Comparison of ENCODE assay signal across 1 cellular context in the genomic region with DNA sequence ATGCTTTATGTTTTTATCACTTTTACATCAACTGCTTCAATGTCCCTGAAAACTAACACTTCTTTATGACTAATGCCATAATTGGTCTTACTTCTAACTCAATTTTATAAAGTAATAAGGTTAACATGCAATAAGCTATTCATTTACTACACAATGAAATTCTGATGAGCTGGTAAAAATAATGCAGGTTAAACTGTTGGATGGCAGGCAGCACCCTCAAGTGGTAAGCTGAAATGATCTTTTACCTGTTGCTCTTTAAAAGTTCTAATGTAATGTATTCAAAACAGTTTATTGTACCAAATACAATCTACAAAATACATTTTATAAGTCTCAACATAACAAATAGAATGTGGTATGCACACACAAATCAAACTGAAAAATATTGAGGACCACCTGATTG.
TF ChIP-seq lines count a peak whose summit lies in the region.

No MANE protein-coding gene starts in this region.

TF ChIP-seq in GM23338, 12 proteins besides CTCF, POLR2A, EP300 and RAD21 (continued from another document):
- TF ChIP-seq REST (IDR thresholded peaks at IDR 0.05; ENCODE audit: unreplicated experiment) (no peak), STAT1 (IDR thresholded peaks at IDR 0.05; ENCODE audit: unreplicated experiment) (no peak), NANOG (IDR thresholded peaks at IDR 0.05; ENCODE audit: borderline replicate concordance) (no peak), ETS1 (IDR thresholded peaks at IDR 0.05) (no peak), CREB1 (CRISPR knock-in tag; IDR thresholded peaks at IDR 0.05; ENCODE audit: low read depth) (no peak), EZH2phosphoT487 (IDR thresholded peaks at IDR 0.05; ENCODE audit: unreplicated experiment) (no peak), POLR2AphosphoS5 (IDR thresholded peaks at IDR 0.05; ENCODE audit: low read depth) (no peak), ZNF114 (CRISPR knock-in tag; IDR thresholded peaks at IDR 0.05) (no peak)
- TF ChIP-seq, protein P1, sequence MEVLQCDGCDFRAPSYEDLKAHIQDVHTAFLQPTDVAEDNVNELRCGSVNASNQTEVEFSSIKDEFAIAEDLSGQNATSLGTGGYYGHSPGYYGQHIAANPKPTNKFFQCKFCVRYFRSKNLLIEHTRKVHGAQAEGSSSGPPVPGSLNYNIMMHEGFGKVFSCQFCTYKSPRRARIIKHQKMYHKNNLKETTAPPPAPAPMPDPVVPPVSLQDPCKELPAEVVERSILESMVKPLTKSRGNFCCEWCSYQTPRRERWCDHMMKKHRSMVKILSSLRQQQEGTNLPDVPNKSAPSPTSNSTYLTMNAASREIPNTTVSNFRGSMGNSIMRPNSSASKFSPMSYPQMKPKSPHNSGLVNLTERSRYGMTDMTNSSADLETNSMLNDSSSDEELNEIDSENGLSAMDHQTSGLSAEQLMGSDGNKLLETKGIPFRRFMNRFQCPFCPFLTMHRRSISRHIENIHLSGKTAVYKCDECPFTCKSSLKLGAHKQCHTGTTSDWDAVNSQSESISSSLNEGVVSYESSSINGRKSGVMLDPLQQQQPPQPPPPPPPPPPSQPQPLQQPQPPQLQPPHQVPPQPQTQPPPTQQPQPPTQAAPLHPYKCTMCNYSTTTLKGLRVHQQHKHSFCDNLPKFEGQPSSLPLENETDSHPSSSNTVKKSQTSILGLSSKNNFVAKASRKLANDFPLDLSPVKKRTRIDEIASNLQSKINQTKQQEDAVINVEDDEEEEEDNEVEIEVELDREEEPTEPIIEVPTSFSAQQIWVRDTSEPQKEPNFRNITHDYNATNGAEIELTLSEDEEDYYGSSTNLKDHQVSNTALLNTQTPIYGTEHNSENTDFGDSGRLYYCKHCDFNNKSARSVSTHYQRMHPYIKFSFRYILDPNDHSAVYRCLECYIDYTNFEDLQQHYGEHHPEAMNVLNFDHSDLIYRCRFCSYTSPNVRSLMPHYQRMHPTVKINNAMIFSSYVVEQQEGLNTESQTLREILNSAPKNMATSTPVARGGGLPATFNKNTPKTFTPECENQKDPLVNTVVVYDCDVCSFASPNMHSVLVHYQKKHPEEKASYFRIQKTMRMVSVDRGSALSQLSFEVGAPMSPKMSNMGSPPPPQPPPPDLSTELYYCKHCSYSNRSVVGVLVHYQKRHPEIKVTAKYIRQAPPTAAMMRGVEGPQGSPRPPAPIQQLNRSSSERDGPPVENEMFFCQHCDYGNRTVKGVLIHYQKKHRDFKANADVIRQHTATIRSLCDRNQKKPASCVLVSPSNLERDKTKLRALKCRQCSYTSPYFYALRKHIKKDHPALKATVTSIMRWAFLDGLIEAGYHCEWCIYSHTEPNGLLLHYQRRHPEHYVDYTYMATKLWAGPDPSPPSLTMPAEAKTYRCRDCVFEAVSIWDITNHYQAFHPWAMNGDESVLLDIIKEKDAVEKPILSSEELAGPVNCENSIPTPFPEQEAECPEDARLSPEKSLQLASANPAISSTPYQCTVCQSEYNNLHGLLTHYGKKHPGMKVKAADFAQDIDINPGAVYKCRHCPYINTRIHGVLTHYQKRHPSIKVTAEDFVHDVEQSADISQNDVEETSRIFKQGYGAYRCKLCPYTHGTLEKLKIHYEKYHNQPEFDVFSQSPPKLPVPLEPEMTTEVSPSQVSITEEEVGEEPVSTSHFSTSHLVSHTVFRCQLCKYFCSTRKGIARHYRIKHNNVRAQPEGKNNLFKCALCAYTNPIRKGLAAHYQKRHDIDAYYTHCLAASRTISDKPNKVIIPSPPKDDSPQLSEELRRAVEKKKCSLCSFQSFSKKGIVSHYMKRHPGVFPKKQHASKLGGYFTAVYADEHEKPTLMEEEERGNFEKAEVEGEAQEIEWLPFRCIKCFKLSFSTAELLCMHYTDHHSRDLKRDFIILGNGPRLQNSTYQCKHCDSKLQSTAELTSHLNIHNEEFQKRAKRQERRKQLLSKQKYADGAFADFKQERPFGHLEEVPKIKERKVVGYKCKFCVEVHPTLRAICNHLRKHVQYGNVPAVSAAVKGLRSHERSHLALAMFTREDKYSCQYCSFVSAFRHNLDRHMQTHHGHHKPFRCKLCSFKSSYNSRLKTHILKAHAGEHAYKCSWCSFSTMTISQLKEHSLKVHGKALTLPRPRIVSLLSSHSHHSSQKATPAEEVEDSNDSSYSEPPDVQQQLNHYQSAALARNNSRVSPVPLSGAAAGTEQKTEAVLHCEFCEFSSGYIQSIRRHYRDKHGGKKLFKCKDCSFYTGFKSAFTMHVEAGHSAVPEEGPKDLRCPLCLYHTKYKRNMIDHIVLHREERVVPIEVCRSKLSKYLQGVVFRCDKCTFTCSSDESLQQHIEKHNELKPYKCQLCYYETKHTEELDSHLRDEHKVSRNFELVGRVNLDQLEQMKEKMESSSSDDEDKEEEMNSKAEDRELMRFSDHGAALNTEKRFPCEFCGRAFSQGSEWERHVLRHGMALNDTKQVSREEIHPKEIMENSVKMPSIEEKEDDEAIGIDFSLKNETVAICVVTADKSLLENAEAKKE (CRISPR knock-in tag; IDR thresholded peaks at IDR 0.05) = no peak
